Comparison of ENCODE assay signal across 22 cellular contexts in the genomic region with DNA sequence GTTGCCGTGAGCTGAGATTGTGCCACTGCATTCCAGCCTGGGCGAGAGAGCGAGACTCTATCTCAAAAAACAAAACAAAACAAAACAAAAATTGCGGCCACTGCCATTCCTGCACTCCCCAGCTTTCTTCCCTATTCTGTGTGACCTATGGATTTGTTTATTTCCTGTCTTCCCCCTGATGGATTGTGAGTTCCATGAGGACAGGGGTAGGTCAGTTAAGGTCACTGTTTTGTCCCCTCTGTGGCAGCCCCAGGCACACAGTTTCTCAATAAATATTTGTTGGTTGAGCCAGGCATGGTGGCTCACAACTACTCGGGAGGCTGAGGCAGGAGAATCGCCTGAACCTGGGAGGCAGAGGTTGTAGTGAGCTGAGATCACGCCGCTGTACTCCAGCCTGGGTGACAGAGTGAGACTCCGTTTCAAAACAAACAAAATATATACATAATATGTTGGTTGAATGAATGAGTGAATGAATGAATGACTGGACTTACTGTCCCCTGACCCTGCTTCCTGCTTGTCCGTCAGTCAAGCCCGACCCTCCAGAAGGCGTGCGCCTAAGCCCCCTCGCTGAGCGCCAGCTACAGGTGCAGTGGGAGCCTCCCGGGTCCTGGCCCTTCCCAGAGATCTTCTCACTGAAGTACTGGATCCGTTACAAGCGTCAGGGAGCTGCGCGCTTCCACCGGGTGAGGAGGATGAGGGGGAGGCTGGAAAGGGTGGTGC. TPM values are rescaled to one million over a fixed set of nuclear protein-coding genes. Genes with fewer than 3 reads are reported as not detected.
"Had no signal": no experiment of that assay in that cellular context is flagged by ENCODE, and none has a peak within 500 bp of the region (broad histone marks: within the 10 kb centered on the region; RNA-seq: fewer than 3 reads in every experiment).

No MANE protein-coding gene starts in this region.

- H3K4me1 ChIP-seq: ascending aorta, breast epithelium had no signal

- DNase-seq: activated CD4-positive, alpha-beta T cell treated with anti-CD3 and anti-CD28 coated beads, Interleukin-2, amount 10 ng/mL, durations not matched to agents 24 days and 14 days; activated CD8-positive, alpha-beta memory T cell treated with anti-CD3 and anti-CD28 coated beads, Interleukin-2, amount 50 U/mL, for 4 hours; activated CD8-positive, alpha-beta T cell treated with anti-CD3 and anti-CD28 coated beads, Interleukin-2, amount 10 ng/mL, durations not matched to agents 7 days and 5 days; activated gamma-delta T cell treated with Interleukin-2 at 50 U/mL for 16 hours; activated naive CD8-positive, alpha-beta T cell treated with anti-CD3 and anti-CD28 coated beads, Interleukin-2, amount 50 U/mL, for 24 hours; activated T-cell treated with anti-CD3 and anti-CD28 coated beads, Interleukin-2, amount 50 U/mL, for 48 hours; cerebellar nuclear complex; effector memory CD8-positive, alpha-beta T cell; heart right ventricle; left cardiac atrium; midbrain; ovary; stimulated activated CD4-positive, alpha-beta T cell treated with anti-CD3 and anti-CD28 coated beads, Interleukin-12 subunit alpha, Interleukin-12 subunit beta, amount 100 ng/mL, for 4 hours; stimulated activated CD4-positive, alpha-beta T cell treated with anti-CD3 and anti-CD28 coated beads, Interleukin-2, amount 100 ng/mL, for 24 hours had no signal

- H3K27me3 ChIP-seq: ascending aorta, ovary had no signal

- H3K9me3 Mint-ChIP-seq: activated CD4-positive, alpha-beta T cell treated with anti-CD3 and anti-CD28 coated beads, Interleukin-2, amount 10 ng/mL, durations not matched to agents 24 days and 14 days; activated naive CD8-positive, alpha-beta T cell treated with anti-CD3 and anti-CD28 coated beads, Interleukin-2, amount 50 U/mL, for 24 hours; dendritic cell treated with granulocyte-macrophage colony-stimulating factor and Interleukin-4, amounts not matched to agents 40 ng/mL and 50 ng/mL, for 4 days; effector memory CD8-positive, alpha-beta T cell; T-helper 2 cell treated with Interferon-gamma antibody and Interleukin-4, amounts not matched to agents 5 μg/mL and 100 μg/mL, for 36 hours had no signal

- H3K4me1 Mint-ChIP-seq: activated naive CD8-positive, alpha-beta T cell treated with anti-CD3 and anti-CD28 coated beads, Interleukin-2, amount 50 U/mL, for 24 hours had no signal

- H3K36me3 ChIP-seq: ascending aorta, breast epithelium, heart right ventricle, ovary, thoracic aorta had no signal

- H3K27me3 Mint-ChIP-seq: activated CD4-positive, alpha-beta T cell treated with anti-CD3 and anti-CD28 coated beads, Interleukin-2, amount 10 ng/mL, durations not matched to agents 24 days and 14 days had no signal

- H3K9me3 ChIP-seq: ascending aorta, breast epithelium, heart right ventricle, ovary, thoracic aorta had no signal

- H3K27ac ChIP-seq: ascending aorta, breast epithelium, heart right ventricle, ovary, thoracic aorta had no signal

- H3K27ac Mint-ChIP-seq: activated CD4-positive, alpha-beta T cell treated with anti-CD3 and anti-CD28 coated beads, Interleukin-2, amount 10 ng/mL, durations not matched to agents 24 days and 14 days; activated CD8-positive, alpha-beta T cell treated with anti-CD3 and anti-CD28 coated beads, Interleukin-2, amount 10 ng/mL, durations not matched to agents 7 days and 5 days; activated naive CD8-positive, alpha-beta T cell treated with anti-CD3 and anti-CD28 coated beads, Interleukin-2, amount 50 U/mL, for 24 hours; dendritic cell treated with granulocyte-macrophage colony-stimulating factor and Interleukin-4, amounts not matched to agents 40 ng/mL and 50 ng/mL, for 4 days; effector memory CD8-positive, alpha-beta T cell had no signal

- H3K4me3 Mint-ChIP-seq: activated CD4-positive, alpha-beta T cell treated with anti-CD3 and anti-CD28 coated beads, Interleukin-2, amount 10 ng/mL, durations not matched to agents 24 days and 14 days; activated CD8-positive, alpha-beta T cell treated with anti-CD3 and anti-CD28 coated beads, Interleukin-2, amount 10 ng/mL, durations not matched to agents 7 days and 5 days; activated naive CD8-positive, alpha-beta T cell treated with anti-CD3 and anti-CD28 coated beads, Interleukin-2, amount 50 U/mL, for 24 hours; dendritic cell treated with granulocyte-macrophage colony-stimulating factor and Interleukin-4, amounts not matched to agents 40 ng/mL and 50 ng/mL, for 4 days; effector memory CD8-positive, alpha-beta T cell; T-helper 2 cell treated with Interferon-gamma antibody and Interleukin-4, amounts not matched to agents 5 μg/mL and 100 μg/mL, for 36 hours had no signal

- H3K4me3 ChIP-seq: ascending aorta, breast epithelium, heart right ventricle, lung, ovary, thoracic aorta had no signal

RNA-seq across cellular contexts. Expression of gene EBI3, which starts 5.0 kb away (rescaled TPM):
- total RNA-seq: activated CD8-positive, alpha-beta T cell treated with anti-CD3 and anti-CD28 coated beads, Interleukin-2, amount 10 ng/mL, durations not matched to agents 7 days and 5 days; ascending aorta; frontal cortex had no signal

RNA-seq across cellular contexts. Expression of gene SHD, which starts 44.8 kb away (rescaled TPM):
- total RNA-seq: activated CD4-positive, alpha-beta T cell treated with anti-CD3 and anti-CD28 coated beads, Interleukin-2, amount 10 ng/mL, durations not matched to agents 24 days and 14 days; activated CD8-positive, alpha-beta T cell treated with anti-CD3 and anti-CD28 coated beads, Interleukin-2, amount 10 ng/mL, durations not matched to agents 7 days and 5 days; ascending aorta; breast epithelium; epithelial cell of proximal tubule; lung; thoracic aorta had no signal

RNA-seq across cellular contexts. Expression of gene ANKRD24, which starts 51.8 kb away (rescaled TPM):
- total RNA-seq: ascending aorta, epithelial cell of proximal tubule had no signal
